Comparison of ENCODE assay signal across 21 cellular contexts in genomic region chr15:43893956-43894355, GRCh38.
"Had no signal": no experiment of that assay in that cellular context is flagged by ENCODE, and none has a peak within 500 bp of the region (broad histone marks: within the 10 kb centered on the region; RNA-seq: fewer than 3 reads in every experiment).

No MANE protein-coding gene starts in this region.

- H3K9me3 Mint-ChIP-seq: activated naive CD8-positive, alpha-beta T cell treated with anti-CD3 and anti-CD28 coated beads, Interleukin-2, amount 50 U/mL, for 24 hours; activated T-cell treated with anti-CD3 and anti-CD28 coated beads, Interleukin-2, amount 50 U/mL, for 72 hours; endodermal cell; natural killer cell treated with Interleukin-12 subunit alpha and Interleukin-12 subunit beta and Interleukin-15 and Interleukin-18, amount 100 ng/mL, for 72 hours had no signal

- H3K9me3 ChIP-seq: mucosa of descending colon, prostate gland, stomach, tibial nerve had no signal

- H3K36me3 Mint-ChIP-seq: immature natural killer cell; natural killer cell treated with Interleukin-12 subunit alpha and Interleukin-12 subunit beta and Interleukin-15 and Interleukin-18, amount 100 ng/mL, for 72 hours had no signal

- H3K27ac ChIP-seq: prostate gland had no signal

- H3K4me3 ChIP-seq: mucosa of descending colon, prostate gland, stomach, tibial nerve had no signal

- ATAC-seq: activated CD4-positive, CD25-positive, alpha-beta regulatory T cell treated with anti-CD3 and anti-CD28 coated beads, Interleukin-2, amount 50 U/mL, for 24 hours; activated naive CD8-positive, alpha-beta T cell treated with anti-CD3 and anti-CD28 coated beads, Interleukin-2, amount 50 U/mL, for 24 hours; activated T-cell treated with anti-CD3 and anti-CD28 coated beads, Interleukin-2, amount 50 U/mL, for 72 hours; esophagus mucosa; left colon; mucosa of descending colon; natural killer cell treated with Interleukin-12 subunit alpha and Interleukin-12 subunit beta and Interleukin-15 and Interleukin-18, amount 100 ng/mL, for 72 hours had no signal

- H3K27me3 Mint-ChIP-seq: activated naive CD8-positive, alpha-beta T cell treated with anti-CD3 and anti-CD28 coated beads, Interleukin-2, amount 50 U/mL, for 24 hours; natural killer cell treated with Interleukin-12 subunit alpha and Interleukin-12 subunit beta and Interleukin-15 and Interleukin-18, amount 100 ng/mL, for 72 hours had no signal

- H3K27me3 ChIP-seq: stomach, tibial nerve had no signal

- H3K36me3 ChIP-seq: prostate gland, stomach had no signal

- H3K4me1 ChIP-seq: prostate gland, tibial nerve had no signal

- DNase-seq: activated CD4-positive, alpha-beta T cell treated with anti-CD3 and anti-CD28 coated beads, Interleukin-2, amount 50 U/mL, for 48 hours; activated CD8-positive, alpha-beta memory T cell treated with anti-CD3 and anti-CD28 coated beads, Interleukin-2, amount 50 U/mL, for 4 hours; activated naive CD8-positive, alpha-beta T cell treated with anti-CD3 and anti-CD28 coated beads, Interleukin-2, amount 50 U/mL, for 24 hours; activated T-cell treated with anti-CD3 and anti-CD28 coated beads, Interleukin-2, amount 50 U/mL, for 72 hours; cerebellar nuclear complex; dermis blood vessel endothelial cell; endodermal cell; immature natural killer cell; left colon; mammary epithelial cell; mucosa of descending colon; occipital lobe; stimulated activated CD4-positive, alpha-beta T cell treated with anti-CD3 and anti-CD28 coated beads, Interleukin-2, amount 100 ng/mL, for 48 hours; stimulated activated CD8-positive, alpha-beta memory T cell treated with anti-CD3 and anti-CD28 coated beads, Interleukin-4, amount 100 ng/mL, for 48 hours; stomach; T-helper 2 cell had no signal

- H3K4me3 Mint-ChIP-seq: activated naive CD8-positive, alpha-beta T cell treated with anti-CD3 and anti-CD28 coated beads, Interleukin-2, amount 50 U/mL, for 24 hours; activated T-cell treated with anti-CD3 and anti-CD28 coated beads, Interleukin-2, amount 50 U/mL, for 72 hours; endodermal cell; immature natural killer cell; natural killer cell treated with Interleukin-12 subunit alpha and Interleukin-12 subunit beta and Interleukin-15 and Interleukin-18, amount 100 ng/mL, for 72 hours had no signal

- H3K27ac Mint-ChIP-seq: activated naive CD8-positive, alpha-beta T cell treated with anti-CD3 and anti-CD28 coated beads, Interleukin-2, amount 50 U/mL, for 24 hours; endodermal cell; immature natural killer cell; natural killer cell treated with Interleukin-12 subunit alpha and Interleukin-12 subunit beta and Interleukin-15 and Interleukin-18, amount 100 ng/mL, for 72 hours had no signal

- H3K4me1 Mint-ChIP-seq: activated naive CD8-positive, alpha-beta T cell treated with anti-CD3 and anti-CD28 coated beads, Interleukin-2, amount 50 U/mL, for 24 hours; immature natural killer cell had no signal
